ENCODE assay signal across 8 cellular contexts in genomic region chr2:20446280-20446916, GRCh38. TPM values are rescaled to one million over a fixed set of nuclear protein-coding genes. Genes with fewer than 3 reads are reported as not detected.
DNase-seq lines count a peak whose midpoint lies in the region; ATAC-seq and FAIRE-seq lines count a peak whose summit lies in the region.

No MANE protein-coding gene starts in this region.

- H3K4me1 Mint-ChIP-seq in activated T-helper 2 cell treated with anti-CD3 and anti-CD28 coated beads, Interferon-gamma antibody, Interleukin-2, Interleukin-4, amounts not matched to agents 10 μg/mL and 5 μg/mL and 100 μg/mL, durations not matched to agents 14 hours and 24 hours and 36 hours (ENCODE audit: low read depth) = peaks cover 9% of the 10 kb centered on the region
- peaks cover 8 to 13% of the 10 kb centered on the region in 2 donors for H3K4me1 Mint-ChIP-seq in stimulated activated naive B cell treated with anti-CD40 and anti-IgM and Interleukin-4, amounts not matched to agents 10 μg/mL and 1 μg/mL and 100 μg/mL, for 72 hours

- H3K4me3 Mint-ChIP-seq in activated T-helper 2 cell treated with anti-CD3 and anti-CD28 coated beads, Interferon-gamma antibody, Interleukin-2, Interleukin-4, amounts not matched to agents 10 μg/mL and 5 μg/mL and 100 μg/mL, durations not matched to agents 14 hours and 24 hours and 36 hours (ENCODE audit: low read depth) = peak overlapping the region; percentile 74
- H3K4me3 Mint-ChIP-seq in stimulated activated naive B cell treated with anti-CD40 and anti-IgM and Interleukin-4, amounts not matched to agents 10 μg/mL and 1 μg/mL and 100 μg/mL, for 72 hours = peak overlapping the region; percentile 81 to 85

- H3K4me3 ChIP-seq in iPS-20b (ENCODE audit: low read length) = peak overlapping the region; percentile 83

- no peaks in the 10 kb centered on the region for H3K9me3 ChIP-seq in iPS-20b (ENCODE audit: insufficient read depth, low read depth, low read length)

- H3K9me3 Mint-ChIP-seq in activated T-helper 2 cell treated with anti-CD3 and anti-CD28 coated beads, Interferon-gamma antibody, Interleukin-2, Interleukin-4, amounts not matched to agents 10 μg/mL and 5 μg/mL and 100 μg/mL, durations not matched to agents 14 hours and 24 hours and 36 hours = no peaks in the 10 kb centered on the region
- no peaks in the 10 kb centered on the region for H3K9me3 Mint-ChIP-seq in stimulated activated naive B cell treated with anti-CD40 and anti-IgM and Interleukin-4, amounts not matched to agents 10 μg/mL and 1 μg/mL and 100 μg/mL, for 72 hours

- no peak overlapping the region for H3K27ac ChIP-seq in iPS-20b (ENCODE audit: low read length)

- no peaks in the 10 kb centered on the region for H3K36me3 ChIP-seq in iPS-20b (ENCODE audit: insufficient read depth, low read depth, low read length)

- ATAC-seq in stimulated activated naive B cell treated with anti-CD40 and anti-IgM and Interleukin-4, amounts not matched to agents 10 μg/mL and 1 μg/mL and 100 μg/mL, for 72 hours (replicated peaks) = no peak

- FAIRE-seq in HTR-8/SVneo (lab: Jason Lieb, UNC) = peak; percentile 88

- H3K36me3 Mint-ChIP-seq in activated T-helper 2 cell treated with anti-CD3 and anti-CD28 coated beads, Interferon-gamma antibody, Interleukin-2, Interleukin-4, amounts not matched to agents 10 μg/mL and 5 μg/mL and 100 μg/mL, durations not matched to agents 14 hours and 24 hours and 36 hours (ENCODE audit: low read depth) = peaks cover 22% of the 10 kb centered on the region
- H3K36me3 Mint-ChIP-seq in stimulated activated naive B cell treated with anti-CD40 and anti-IgM and Interleukin-4, amounts not matched to agents 10 μg/mL and 1 μg/mL and 100 μg/mL, for 72 hours = peaks cover 0 to 8% of the 10 kb centered on the region in 2 donors

- intact Hi-C loops in activated T-helper 2 cell treated with anti-CD3 and anti-CD28 coated beads, Interferon-gamma antibody, Interleukin-2, Interleukin-4, amounts not matched to agents 10 μg/mL and 5 μg/mL and 100 μg/mL, durations not matched to agents 14 hours and 24 hours and 36 hours (cut with micrococcal nuclease) = loop anchor here (2.0 to 5.0 kb wide), 4 partner anchors 134 to 1084 kb away; no protein-coding TSS in a partner anchor

- DNase-seq in HTR-8/SVneo (ENCODE audit: insufficient read length, low spot score) = no peak
- no peak for DNase-seq in activated T-helper 2 cell treated with anti-CD3 and anti-CD28 coated beads, Interferon-gamma antibody, Interleukin-2, Interleukin-4, amounts not matched to agents 10 μg/mL and 5 μg/mL and 100 μg/mL, durations not matched to agents 14 hours and 24 hours and 36 hours (ENCODE audit: low spot score)
- DNase-seq in stimulated activated naive B cell treated with anti-CD40 and anti-IgM and Interleukin-4, amounts not matched to agents 10 μg/mL and 1 μg/mL and 100 μg/mL, for 72 hours = no peak
- no peak for DNase-seq in NCI-H2029 (lab: John Stamatoyannopoulos, UW)
- no peak for DNase-seq in COR-L47 (lab: John Stamatoyannopoulos, UW)
- no peak for DNase-seq in activated naive CD4-positive, alpha-beta T cell treated with anti-CD3 and anti-CD28 coated beads, Interleukin-2, amount 50 U/mL, for 16 hours
- DNase-seq in DMS79 (lab: John Stamatoyannopoulos, UW) = no peak

- peaks cover 25% of the 10 kb centered on the region for H3K4me1 ChIP-seq in iPS-20b (ENCODE audit: insufficient read depth, low read length)

- peaks cover 63% of the 10 kb centered on the region for H3K27me3 ChIP-seq in iPS-20b (ENCODE audit: insufficient read depth, low read length)

- H3K9ac ChIP-seq in iPS-20b (ENCODE audit: low read depth, low read length) = peak overlapping the region; percentile 36; the same call in 1 of the 2 replicates

- H3K27ac Mint-ChIP-seq in activated T-helper 2 cell treated with anti-CD3 and anti-CD28 coated beads, Interferon-gamma antibody, Interleukin-2, Interleukin-4, amounts not matched to agents 10 μg/mL and 5 μg/mL and 100 μg/mL, durations not matched to agents 14 hours and 24 hours and 36 hours = no peak overlapping the region
- peak overlapping the region; percentile 94 for H3K27ac Mint-ChIP-seq in stimulated activated naive B cell treated with anti-CD40 and anti-IgM and Interleukin-4, amounts not matched to agents 10 μg/mL and 1 μg/mL and 100 μg/mL, for 72 hours

- H3K27me3 Mint-ChIP-seq in activated T-helper 2 cell treated with anti-CD3 and anti-CD28 coated beads, Interferon-gamma antibody, Interleukin-2, Interleukin-4, amounts not matched to agents 10 μg/mL and 5 μg/mL and 100 μg/mL, durations not matched to agents 14 hours and 24 hours and 36 hours (ENCODE audit: low read depth) = peaks cover 40% of the 10 kb centered on the region
- H3K27me3 Mint-ChIP-seq in stimulated activated naive B cell treated with anti-CD40 and anti-IgM and Interleukin-4, amounts not matched to agents 10 μg/mL and 1 μg/mL and 100 μg/mL, for 72 hours = peaks cover 0 to 10% of the 10 kb centered on the region in 2 donors

RNA-seq across cellular contexts. Expression of gene RHOB, which starts 0.5 kb away (rescaled TPM):
- total RNA-seq in activated T-helper 2 cell treated with anti-CD3 and anti-CD28 coated beads, Interferon-gamma antibody, Interleukin-2, Interleukin-4, amounts not matched to agents 10 μg/mL and 5 μg/mL and 100 μg/mL, durations not matched to agents 14 hours and 24 hours and 36 hours = 119 and 123 TPM in 2 replicates
